In the genomic region with DNA sequence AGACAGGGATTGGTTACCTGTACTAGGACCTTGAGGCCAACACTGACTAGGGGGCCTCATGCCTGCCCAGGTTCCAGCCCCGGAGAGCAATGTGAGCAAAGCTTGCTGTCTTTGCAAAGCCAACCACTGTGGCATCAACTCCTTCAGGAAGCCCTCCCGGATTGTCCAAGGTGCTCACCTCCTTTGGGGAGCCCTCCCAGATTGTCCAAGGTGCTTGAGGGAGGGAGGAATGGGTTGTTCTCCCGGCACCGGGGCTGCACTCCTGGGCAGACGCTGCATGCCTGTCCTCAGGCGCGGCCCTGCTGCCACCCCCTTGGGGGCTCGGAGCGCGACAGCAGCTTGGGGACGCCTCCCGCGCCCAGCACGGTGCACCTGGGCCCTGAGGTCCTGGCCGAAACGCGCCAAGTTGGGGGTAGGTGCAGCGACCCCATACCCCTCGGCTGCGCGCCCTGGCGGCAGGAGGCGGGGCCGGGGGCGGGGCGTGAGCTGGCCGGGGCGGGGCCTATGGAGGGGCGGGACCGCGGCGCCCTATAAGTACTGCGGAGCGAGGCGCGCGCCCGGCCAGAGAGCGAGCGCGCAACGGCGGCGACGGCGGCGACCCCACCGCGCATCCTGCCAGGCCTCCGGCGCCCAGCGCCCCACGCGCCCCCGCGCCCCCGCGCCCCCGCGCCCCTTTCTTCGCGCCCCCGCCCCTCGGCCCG, we compare ENCODE assay signal across 1 cellular context.
A peak's percentile ranks its signal among the peaks of the same experiment; 100 is the strongest.
TF ChIP-seq lines count a peak whose summit lies in the region.

A gene with protein sequence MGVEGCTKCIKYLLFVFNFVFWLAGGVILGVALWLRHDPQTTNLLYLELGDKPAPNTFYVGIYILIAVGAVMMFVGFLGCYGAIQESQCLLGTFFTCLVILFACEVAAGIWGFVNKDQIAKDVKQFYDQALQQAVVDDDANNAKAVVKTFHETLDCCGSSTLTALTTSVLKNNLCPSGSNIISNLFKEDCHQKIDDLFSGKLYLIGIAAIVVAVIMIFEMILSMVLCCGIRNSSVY (plus strand): TSS at position 560 of the 701 bp plus-strand sequence. CDS start 240 bp downstream, outside the sequence.

TF ChIP-seq in GM12878, 131 proteins besides CTCF, POLR2A, EP300 and RAD21 (continued from another document):
- TF ChIP-seq, protein P1, sequence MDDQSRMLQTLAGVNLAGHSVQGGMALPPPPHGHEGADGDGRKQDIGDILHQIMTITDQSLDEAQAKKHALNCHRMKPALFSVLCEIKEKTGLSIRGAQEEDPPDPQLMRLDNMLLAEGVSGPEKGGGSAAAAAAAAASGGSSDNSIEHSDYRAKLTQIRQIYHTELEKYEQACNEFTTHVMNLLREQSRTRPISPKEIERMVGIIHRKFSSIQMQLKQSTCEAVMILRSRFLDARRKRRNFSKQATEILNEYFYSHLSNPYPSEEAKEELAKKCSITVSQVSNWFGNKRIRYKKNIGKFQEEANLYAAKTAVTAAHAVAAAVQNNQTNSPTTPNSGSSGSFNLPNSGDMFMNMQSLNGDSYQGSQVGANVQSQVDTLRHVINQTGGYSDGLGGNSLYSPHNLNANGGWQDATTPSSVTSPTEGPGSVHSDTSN (IDR thresholded peaks at IDR 0.05; ENCODE audit: insufficient replicate concordance, low read depth, low read length) = no peak
- TF ChIP-seq ESRRA (IDR thresholded peaks at IDR 0.05; ENCODE audit: low read length) (no peak), HCFC1 (IDR thresholded peaks at IDR 0.05; ENCODE audit: low read length) (no peak), SUZ12 (IDR thresholded peaks at IDR 0.05; ENCODE audit: unreplicated experiment) (no peak), NR2F1 (conservative IDR thresholded peaks at IDR 0.05) (no peak), POLR2AphosphoS5 (IDR thresholded peaks at IDR 0.05; ENCODE audit: low read length) (peak; percentile 75; the same call in 1 of the 2 replicates), TCF3 (IDR thresholded peaks at IDR 0.05; ENCODE audit: borderline replicate concordance, insufficient read depth, low read depth, low read length) (0 out of 2 replicates have a peak, but pooled peaks have one; percentile 41), STAT3 (IDR thresholded peaks at IDR 0.05; ENCODE audit: low read depth, low read length) (no peak), LARP7 (IDR thresholded peaks at IDR 0.05) (0 out of 2 replicates have a peak, but pooled peaks have one; percentile 54), RB1 (IDR thresholded peaks at IDR 0.05; ENCODE audit: borderline replicate concordance) (no peak), SMARCA5 (IDR thresholded peaks at IDR 0.05) (peak; percentile 34; the same call in 1 of the 2 replicates), PAX8 (IDR thresholded peaks at IDR 0.05) (no peak), BRCA1 (IDR thresholded peaks at IDR 0.05; ENCODE audit: low read depth, low read length) (no peak), RCOR1 (conservative IDR thresholded peaks at IDR 0.05; ENCODE audit: low read depth, low read length) (no peak), EGR1 (IDR thresholded peaks at IDR 0.05; ENCODE audit: borderline replicate concordance in 1 of 2, low read depth in 2 of 2, low read length in 2 of 2) (0 out of 3 replicates have a peak, but pooled peaks of 1 of the 2 experiments have one; percentile 1), RBBP5 (conservative IDR thresholded peaks at IDR 0.05) (no peak)
- TF ChIP-seq, protein P2, sequence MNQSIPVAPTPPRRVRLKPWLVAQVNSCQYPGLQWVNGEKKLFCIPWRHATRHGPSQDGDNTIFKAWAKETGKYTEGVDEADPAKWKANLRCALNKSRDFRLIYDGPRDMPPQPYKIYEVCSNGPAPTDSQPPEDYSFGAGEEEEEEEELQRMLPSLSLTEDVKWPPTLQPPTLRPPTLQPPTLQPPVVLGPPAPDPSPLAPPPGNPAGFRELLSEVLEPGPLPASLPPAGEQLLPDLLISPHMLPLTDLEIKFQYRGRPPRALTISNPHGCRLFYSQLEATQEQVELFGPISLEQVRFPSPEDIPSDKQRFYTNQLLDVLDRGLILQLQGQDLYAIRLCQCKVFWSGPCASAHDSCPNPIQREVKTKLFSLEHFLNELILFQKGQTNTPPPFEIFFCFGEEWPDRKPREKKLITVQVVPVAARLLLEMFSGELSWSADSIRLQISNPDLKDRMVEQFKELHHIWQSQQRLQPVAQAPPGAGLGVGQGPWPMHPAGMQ (IDR thresholded peaks at IDR 0.05; ENCODE audit: borderline replicate concordance) = no peak
- TF ChIP-seq, protein P3, sequence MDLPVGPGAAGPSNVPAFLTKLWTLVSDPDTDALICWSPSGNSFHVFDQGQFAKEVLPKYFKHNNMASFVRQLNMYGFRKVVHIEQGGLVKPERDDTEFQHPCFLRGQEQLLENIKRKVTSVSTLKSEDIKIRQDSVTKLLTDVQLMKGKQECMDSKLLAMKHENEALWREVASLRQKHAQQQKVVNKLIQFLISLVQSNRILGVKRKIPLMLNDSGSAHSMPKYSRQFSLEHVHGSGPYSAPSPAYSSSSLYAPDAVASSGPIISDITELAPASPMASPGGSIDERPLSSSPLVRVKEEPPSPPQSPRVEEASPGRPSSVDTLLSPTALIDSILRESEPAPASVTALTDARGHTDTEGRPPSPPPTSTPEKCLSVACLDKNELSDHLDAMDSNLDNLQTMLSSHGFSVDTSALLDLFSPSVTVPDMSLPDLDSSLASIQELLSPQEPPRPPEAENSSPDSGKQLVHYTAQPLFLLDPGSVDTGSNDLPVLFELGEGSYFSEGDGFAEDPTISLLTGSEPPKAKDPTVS (IDR thresholded peaks at IDR 0.05; ENCODE audit: low read depth, low read length) = no peak
